ENCODE assay signal across 27 cellular contexts in the genomic region with DNA sequence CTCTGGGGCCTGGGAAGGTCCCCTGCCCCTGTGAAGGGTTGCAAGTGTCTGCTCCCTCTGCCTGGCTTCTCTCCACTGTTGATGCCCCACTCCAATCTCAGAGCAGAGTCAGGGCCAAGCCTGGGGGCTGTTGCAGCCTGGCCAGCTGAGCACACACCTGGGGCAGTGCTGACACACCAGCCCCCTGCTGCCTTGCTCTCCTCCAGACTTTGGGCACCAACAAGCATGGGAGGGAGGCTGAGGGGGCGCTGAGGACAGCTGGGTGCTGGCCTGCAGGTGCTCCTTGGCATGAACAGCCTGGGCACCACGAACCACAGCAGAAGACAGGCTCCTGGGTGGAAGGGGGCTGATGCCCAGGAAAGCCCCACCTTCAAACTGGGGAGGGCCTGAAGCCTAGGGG.
"Had no signal": no experiment of that assay in that cellular context is flagged by ENCODE, and none has a peak within 500 bp of the region (broad histone marks: within the 10 kb centered on the region; RNA-seq: fewer than 3 reads in every experiment).

No MANE protein-coding gene starts in this region.

- H3K27me3 Mint-ChIP-seq: stimulated activated naive CD8-positive, alpha-beta T cell treated with anti-CD3 and anti-CD28 coated beads, Interleukin-15, amount 100 ng/mL, for 72 hours had no signal

- H3K27ac Mint-ChIP-seq: naive thymus-derived CD4-positive, alpha-beta T cell; nephron; neural progenitor cell; stimulated activated memory B cell treated with anti-CD40 and anti-IgM and Interleukin-4, amounts not matched to agents 10 μg/mL and 1 μg/mL and 100 μg/mL, for 72 hours; stimulated activated naive CD8-positive, alpha-beta T cell treated with anti-CD3 and anti-CD28 coated beads, Interleukin-15, amount 100 ng/mL, for 72 hours; type B pancreatic cell had no signal

- H3K4me1 Mint-ChIP-seq: naive thymus-derived CD4-positive, alpha-beta T cell; nephron; neural progenitor cell; stimulated activated memory B cell treated with anti-CD40 and anti-IgM and Interleukin-4, amounts not matched to agents 10 μg/mL and 1 μg/mL and 100 μg/mL, for 72 hours; stimulated activated naive CD8-positive, alpha-beta T cell treated with anti-CD3 and anti-CD28 coated beads, Interleukin-15, amount 100 ng/mL, for 72 hours had no signal

- H3K27me3 ChIP-seq: neural progenitor cell, pancreas, right atrium auricular region, right lobe of liver, sigmoid colon, testis, tibial artery, transverse colon, uterus had no signal

- H3K4me3 Mint-ChIP-seq: naive thymus-derived CD4-positive, alpha-beta T cell; nephron; neural progenitor cell; stimulated activated memory B cell treated with anti-CD40 and anti-IgM and Interleukin-4, amounts not matched to agents 10 μg/mL and 1 μg/mL and 100 μg/mL, for 72 hours; stimulated activated naive CD8-positive, alpha-beta T cell treated with anti-CD3 and anti-CD28 coated beads, Interleukin-15, amount 100 ng/mL, for 72 hours; type B pancreatic cell had no signal

- H3K9me3 Mint-ChIP-seq: nephron; neural progenitor cell; stimulated activated naive CD8-positive, alpha-beta T cell treated with anti-CD3 and anti-CD28 coated beads, Interleukin-15, amount 100 ng/mL, for 72 hours; type B pancreatic cell had no signal

- H2AFZ ChIP-seq: neural progenitor cell had no signal

- H3K9me3 ChIP-seq: neutrophil, pancreas, prostate gland, right atrium auricular region, right lobe of liver, sigmoid colon, suprapubic skin, testis, tibial artery, transverse colon, uterus had no signal

- H3K36me3 Mint-ChIP-seq: naive thymus-derived CD4-positive, alpha-beta T cell; neural progenitor cell; stimulated activated memory B cell treated with anti-CD40 and anti-IgM and Interleukin-4, amounts not matched to agents 10 μg/mL and 1 μg/mL and 100 μg/mL, for 72 hours; type B pancreatic cell had no signal

- H3K36me3 ChIP-seq: neural progenitor cell, neutrophil, pancreas, prostate gland, right atrium auricular region, right lobe of liver, sigmoid colon, suprapubic skin, tibial artery, transverse colon, uterus had no signal

- H3K4me2 ChIP-seq: neural progenitor cell had no signal

- ATAC-seq: naive thymus-derived CD4-positive, alpha-beta T cell; pancreas; stimulated activated memory B cell treated with anti-CD40 and anti-IgM and Interleukin-4, amounts not matched to agents 10 μg/mL and 1 μg/mL and 100 μg/mL, for 72 hours; stimulated activated naive CD8-positive, alpha-beta T cell treated with anti-CD3 and anti-CD28 coated beads, Interleukin-15, amount 100 ng/mL, for 72 hours; stimulated activated naive CD8-positive, alpha-beta T cell treated with anti-CD3 and anti-CD28 coated beads, Interleukin-15, Interleukin-2, amounts not matched to agents 100 U/mL and 50 U/mL, for 24 hours had no signal

- H3K4me1 ChIP-seq: neural progenitor cell, prostate gland, right atrium auricular region, right lobe of liver, sigmoid colon, suprapubic skin, testis, tibial artery, transverse colon, uterus had no signal

- H3K27ac ChIP-seq: neural progenitor cell, neutrophil, pancreas, prostate gland, right atrium auricular region, right lobe of liver, sigmoid colon, suprapubic skin, testis, tibial artery, transverse colon, uterus had no signal

- FAIRE-seq: pancreas, small intestine had no signal

- DNase-seq: naive thymus-derived CD4-positive, alpha-beta T cell; nucleus accumbens; pancreas; retina; right lobe of liver; sigmoid colon; small intestine; stimulated activated CD4-positive, alpha-beta T cell treated with anti-CD3 and anti-CD28 coated beads, Interleukin-15, amount 100 ng/mL, for 24 hours; stimulated activated CD4-positive, alpha-beta T cell treated with anti-CD3 and anti-CD28 coated beads, Interleukin-2, amount 100 ng/mL, for 24 hours; stimulated activated CD4-positive, alpha-beta T cell treated with anti-CD3 and anti-CD28 coated beads, Interleukin-2, amount 100 ng/mL, for 48 hours; stimulated activated CD4-positive, alpha-beta T cell treated with anti-CD3 and anti-CD28 coated beads, Interleukin-4, amount 100 ng/mL, for 24 hours; stimulated activated naive CD4-positive, alpha-beta T cell; stimulated activated naive CD8-positive, alpha-beta T cell treated with anti-CD3 and anti-CD28 coated beads, Interleukin-15, amount 100 ng/mL, for 72 hours; stimulated activated naive CD8-positive, alpha-beta T cell treated with anti-CD3 and anti-CD28 coated beads, Interleukin-15, Interleukin-2, amounts not matched to agents 100 U/mL and 50 U/mL, for 24 hours; substantia nigra; testis; tibial artery; transverse colon; uterus had no signal

- H3K4me3 ChIP-seq: neural progenitor cell, pancreas, prostate gland, right atrium auricular region, right lobe of liver, sigmoid colon, suprapubic skin, testis, tibial artery, transverse colon, uterus had no signal

- H3K9ac ChIP-seq: neural progenitor cell had no signal
